31 cellular contexts compared by ENCODE assay signal in genomic region chr11:64936539-64936938, GRCh38. TPM values are rescaled to one million over a fixed set of nuclear protein-coding genes. Genes with fewer than 3 reads are reported as not detected.
"Had no signal": no experiment of that assay in that cellular context is flagged by ENCODE, and none has a peak within 500 bp of the region (broad histone marks: within the 10 kb centered on the region; RNA-seq: fewer than 3 reads in every experiment).

No MANE protein-coding gene starts in this region.

- H3K9me2 ChIP-seq: SK-N-SH had no signal

- H3K9ac ChIP-seq: SK-N-SH had no signal

- ATAC-seq: activated CD8-positive, alpha-beta T cell treated with anti-CD3 and anti-CD28 coated beads for 36 hours; activated T-cell treated with anti-CD3 and anti-CD28 coated beads, Interleukin-2, amount 50 U/mL, for 72 hours; Panc1 had no signal

- H3K4me3 ChIP-seq: ascending aorta, SJSA1 had no signal

- H3K27ac Mint-ChIP-seq: activated CD4-positive, alpha-beta T cell treated with anti-CD3 and anti-CD28 coated beads, Interleukin-2, amount 10 ng/mL, durations not matched to agents 24 days and 14 days; activated CD8-positive, alpha-beta T cell treated with anti-CD3 and anti-CD28 coated beads for 36 hours; activated naive CD4-positive, alpha-beta T cell treated with anti-CD3 and anti-CD28 coated beads, Interleukin-2, amount 50 U/mL, for 24 hours; activated naive CD8-positive, alpha-beta T cell treated with anti-CD3 and anti-CD28 coated beads, Interleukin-2, amount 10 ng/mL, durations not matched to agents 7 days and 5 days; activated T-cell treated with anti-CD3 and anti-CD28 coated beads, Interleukin-2, amount 50 U/mL, for 72 hours; activated T-helper 2 cell treated with anti-CD3 and anti-CD28 coated beads, Interferon-gamma antibody, Interleukin-2, Interleukin-4, amounts not matched to agents 10 μg/mL and 5 μg/mL and 100 μg/mL, durations not matched to agents 14 hours and 24 hours and 36 hours; T-helper 1 cell treated with Interleukin-12 subunit alpha and Interleukin-12 subunit beta and Interleukin-4 antibody, amounts not matched to agents 30 μg/mL and 1 μg/mL, for 36 hours; T-helper 2 cell treated with Interferon-gamma antibody and Interleukin-4, amounts not matched to agents 5 μg/mL and 100 μg/mL, for 36 hours had no signal

- H3K4me1 ChIP-seq: ascending aorta, SJSA1 had no signal

- H3K9me3 ChIP-seq: ascending aorta, SJSA1, SK-N-SH had no signal

- H3K9me3 Mint-ChIP-seq: activated CD4-positive, alpha-beta T cell treated with anti-CD3 and anti-CD28 coated beads, Interleukin-2, amount 10 ng/mL, durations not matched to agents 24 days and 14 days; activated CD8-positive, alpha-beta T cell treated with anti-CD3 and anti-CD28 coated beads for 36 hours; activated naive CD4-positive, alpha-beta T cell treated with anti-CD3 and anti-CD28 coated beads, Interleukin-2, amount 50 U/mL, for 24 hours; activated naive CD8-positive, alpha-beta T cell treated with anti-CD3 and anti-CD28 coated beads, Interleukin-2, amount 10 ng/mL, durations not matched to agents 7 days and 5 days; activated T-cell treated with anti-CD3 and anti-CD28 coated beads, Interleukin-2, amount 50 U/mL, for 72 hours; activated T-helper 2 cell treated with anti-CD3 and anti-CD28 coated beads, Interferon-gamma antibody, Interleukin-2, Interleukin-4, amounts not matched to agents 10 μg/mL and 5 μg/mL and 100 μg/mL, durations not matched to agents 14 hours and 24 hours and 36 hours; T-helper 1 cell treated with Interleukin-12 subunit alpha and Interleukin-12 subunit beta and Interleukin-4 antibody, amounts not matched to agents 30 μg/mL and 1 μg/mL, for 36 hours; T-helper 2 cell treated with Interferon-gamma antibody and Interleukin-4, amounts not matched to agents 5 μg/mL and 100 μg/mL, for 36 hours had no signal

- H3K27me3 ChIP-seq: ascending aorta had no signal

- H3K27ac ChIP-seq: ascending aorta, SJSA1 had no signal

- H3K36me3 Mint-ChIP-seq: activated naive CD4-positive, alpha-beta T cell treated with anti-CD3 and anti-CD28 coated beads, Interleukin-2, amount 50 U/mL, for 24 hours had no signal

- FAIRE-seq: TTC549 had no signal

- H3K4me2 ChIP-seq: SK-N-SH had no signal

- H3K4me3 Mint-ChIP-seq: activated CD4-positive, alpha-beta T cell treated with anti-CD3 and anti-CD28 coated beads, Interleukin-2, amount 10 ng/mL, durations not matched to agents 24 days and 14 days; activated CD8-positive, alpha-beta T cell treated with anti-CD3 and anti-CD28 coated beads for 36 hours; activated naive CD4-positive, alpha-beta T cell treated with anti-CD3 and anti-CD28 coated beads, Interleukin-2, amount 50 U/mL, for 24 hours; activated naive CD8-positive, alpha-beta T cell treated with anti-CD3 and anti-CD28 coated beads, Interleukin-2, amount 10 ng/mL, durations not matched to agents 7 days and 5 days; activated T-cell treated with anti-CD3 and anti-CD28 coated beads, Interleukin-2, amount 50 U/mL, for 72 hours; T-helper 1 cell treated with Interleukin-12 subunit alpha and Interleukin-12 subunit beta and Interleukin-4 antibody, amounts not matched to agents 30 μg/mL and 1 μg/mL, for 36 hours; T-helper 2 cell treated with Interferon-gamma antibody and Interleukin-4, amounts not matched to agents 5 μg/mL and 100 μg/mL, for 36 hours had no signal

- DNase-seq: activated CD4-positive, alpha-beta T cell treated with anti-CD3 and anti-CD28 coated beads, Interleukin-2, amount 10 ng/mL, durations not matched to agents 24 days and 14 days; activated CD4-positive, alpha-beta T cell treated with anti-CD3 and anti-CD28 coated beads, Interleukin-2, amount 50 U/mL, for 4 hours; activated CD8-positive, alpha-beta T cell treated with anti-CD3 and anti-CD28 coated beads for 36 hours; activated gamma-delta T cell; activated naive CD4-positive, alpha-beta T cell treated with Interleukin-2 at 50 U/mL for 16 hours; activated naive CD8-positive, alpha-beta T cell treated with anti-CD3 and anti-CD28 coated beads, Interleukin-2, amount 10 ng/mL, durations not matched to agents 7 days and 5 days; activated T-cell treated with anti-CD3 and anti-CD28 coated beads, Interleukin-2, amount 50 U/mL, for 1 hour; activated T-cell treated with anti-CD3 and anti-CD28 coated beads, Interleukin-2, amount 50 U/mL, for 72 hours; amygdala; NCI-H1105; NCI-H1417 treated with DMSO at 0.1 percent for 48 hours; NCI-H187 treated with DMSO at 0.1 percent for 48 hours; NCI-H2171 treated with DMSO at 0.1 percent for 48 hours; NCI-H2227 treated with DMSO at 0.1 percent for 48 hours; NCI-H446; NCI-H526 treated with DMSO at 0.1 percent for 48 hours; NCI-H774; SHP77 treated with DMSO at 0.1 percent for 48 hours; SK-N-SH had no signal

- H3K4me1 Mint-ChIP-seq: activated CD4-positive, alpha-beta T cell treated with anti-CD3 and anti-CD28 coated beads, Interleukin-2, amount 10 ng/mL, durations not matched to agents 24 days and 14 days; activated naive CD4-positive, alpha-beta T cell treated with anti-CD3 and anti-CD28 coated beads, Interleukin-2, amount 50 U/mL, for 24 hours; activated naive CD8-positive, alpha-beta T cell treated with anti-CD3 and anti-CD28 coated beads, Interleukin-2, amount 10 ng/mL, durations not matched to agents 7 days and 5 days had no signal

- H3K27me3 Mint-ChIP-seq: activated naive CD4-positive, alpha-beta T cell treated with anti-CD3 and anti-CD28 coated beads, Interleukin-2, amount 50 U/mL, for 24 hours had no signal

RNA-seq across cellular contexts. Expression of gene GPHA2, which starts 0.8 kb away (rescaled TPM):
- total RNA-seq: activated CD4-positive, alpha-beta T cell treated with anti-CD3 and anti-CD28 coated beads, Interleukin-2, amount 10 ng/mL, durations not matched to agents 24 days and 14 days; activated CD8-positive, alpha-beta memory T cell treated with anti-CD3 and anti-CD28 coated beads for 36 hours; activated CD8-positive, alpha-beta T cell treated with anti-CD3 and anti-CD28 coated beads for 36 hours; activated naive CD8-positive, alpha-beta T cell treated with anti-CD3 and anti-CD28 coated beads, Interleukin-2, amount 10 ng/mL, durations not matched to agents 7 days and 5 days; activated T-helper 2 cell treated with anti-CD3 and anti-CD28 coated beads, Interferon-gamma antibody, Interleukin-2, Interleukin-4, amounts not matched to agents 10 μg/mL and 5 μg/mL and 100 μg/mL, durations not matched to agents 14 hours and 24 hours and 36 hours; ascending aorta; cardiac septum; MCF 10A; RPMI7951; SJSA1 had no signal
- polyA plus RNA-seq: SK-N-SH had no signal

RNA-seq across cellular contexts. Expression of gene MAJIN, which starts 35.4 kb away (rescaled TPM):
- total RNA-seq: activated CD4-positive, alpha-beta T cell treated with anti-CD3 and anti-CD28 coated beads, Interleukin-2, amount 10 ng/mL, durations not matched to agents 24 days and 14 days; activated CD8-positive, alpha-beta memory T cell treated with anti-CD3 and anti-CD28 coated beads for 36 hours; activated CD8-positive, alpha-beta T cell treated with anti-CD3 and anti-CD28 coated beads for 36 hours; activated naive CD8-positive, alpha-beta T cell treated with anti-CD3 and anti-CD28 coated beads, Interleukin-2, amount 10 ng/mL, durations not matched to agents 7 days and 5 days; activated T-helper 2 cell treated with anti-CD3 and anti-CD28 coated beads, Interferon-gamma antibody, Interleukin-2, Interleukin-4, amounts not matched to agents 10 μg/mL and 5 μg/mL and 100 μg/mL, durations not matched to agents 14 hours and 24 hours and 36 hours; ascending aorta; cardiac septum; MCF 10A; RPMI7951; SJSA1 had no signal
- polyA plus RNA-seq: SK-N-SH had no signal
